ENCODE assay signal across 1 cellular context in the genomic region with DNA sequence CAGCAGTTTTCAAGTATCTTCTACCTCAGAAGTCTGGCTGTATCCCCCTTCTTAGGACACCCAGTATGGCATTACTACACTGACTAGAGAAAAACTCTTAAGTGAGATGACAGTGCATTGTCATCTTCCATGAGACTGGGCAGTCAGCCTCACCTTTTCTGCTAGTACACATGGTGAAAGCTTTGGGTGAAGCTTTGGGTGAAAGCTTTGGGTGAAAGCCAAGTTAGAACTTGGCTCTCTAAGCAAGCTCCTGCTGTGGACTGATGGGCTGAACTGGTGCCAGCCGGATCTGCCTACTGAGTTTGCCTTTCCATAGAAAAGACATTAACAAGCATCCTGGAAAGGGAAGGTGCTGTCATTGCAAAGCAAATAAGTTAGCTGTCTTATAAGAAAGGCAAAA.
TF ChIP-seq lines count a peak whose summit lies in the region.

No MANE protein-coding gene starts in this region.

TF ChIP-seq in H1, 55 proteins besides CTCF, POLR2A, EP300 and RAD21 (continued from another document):
- TF ChIP-seq, protein P1, sequence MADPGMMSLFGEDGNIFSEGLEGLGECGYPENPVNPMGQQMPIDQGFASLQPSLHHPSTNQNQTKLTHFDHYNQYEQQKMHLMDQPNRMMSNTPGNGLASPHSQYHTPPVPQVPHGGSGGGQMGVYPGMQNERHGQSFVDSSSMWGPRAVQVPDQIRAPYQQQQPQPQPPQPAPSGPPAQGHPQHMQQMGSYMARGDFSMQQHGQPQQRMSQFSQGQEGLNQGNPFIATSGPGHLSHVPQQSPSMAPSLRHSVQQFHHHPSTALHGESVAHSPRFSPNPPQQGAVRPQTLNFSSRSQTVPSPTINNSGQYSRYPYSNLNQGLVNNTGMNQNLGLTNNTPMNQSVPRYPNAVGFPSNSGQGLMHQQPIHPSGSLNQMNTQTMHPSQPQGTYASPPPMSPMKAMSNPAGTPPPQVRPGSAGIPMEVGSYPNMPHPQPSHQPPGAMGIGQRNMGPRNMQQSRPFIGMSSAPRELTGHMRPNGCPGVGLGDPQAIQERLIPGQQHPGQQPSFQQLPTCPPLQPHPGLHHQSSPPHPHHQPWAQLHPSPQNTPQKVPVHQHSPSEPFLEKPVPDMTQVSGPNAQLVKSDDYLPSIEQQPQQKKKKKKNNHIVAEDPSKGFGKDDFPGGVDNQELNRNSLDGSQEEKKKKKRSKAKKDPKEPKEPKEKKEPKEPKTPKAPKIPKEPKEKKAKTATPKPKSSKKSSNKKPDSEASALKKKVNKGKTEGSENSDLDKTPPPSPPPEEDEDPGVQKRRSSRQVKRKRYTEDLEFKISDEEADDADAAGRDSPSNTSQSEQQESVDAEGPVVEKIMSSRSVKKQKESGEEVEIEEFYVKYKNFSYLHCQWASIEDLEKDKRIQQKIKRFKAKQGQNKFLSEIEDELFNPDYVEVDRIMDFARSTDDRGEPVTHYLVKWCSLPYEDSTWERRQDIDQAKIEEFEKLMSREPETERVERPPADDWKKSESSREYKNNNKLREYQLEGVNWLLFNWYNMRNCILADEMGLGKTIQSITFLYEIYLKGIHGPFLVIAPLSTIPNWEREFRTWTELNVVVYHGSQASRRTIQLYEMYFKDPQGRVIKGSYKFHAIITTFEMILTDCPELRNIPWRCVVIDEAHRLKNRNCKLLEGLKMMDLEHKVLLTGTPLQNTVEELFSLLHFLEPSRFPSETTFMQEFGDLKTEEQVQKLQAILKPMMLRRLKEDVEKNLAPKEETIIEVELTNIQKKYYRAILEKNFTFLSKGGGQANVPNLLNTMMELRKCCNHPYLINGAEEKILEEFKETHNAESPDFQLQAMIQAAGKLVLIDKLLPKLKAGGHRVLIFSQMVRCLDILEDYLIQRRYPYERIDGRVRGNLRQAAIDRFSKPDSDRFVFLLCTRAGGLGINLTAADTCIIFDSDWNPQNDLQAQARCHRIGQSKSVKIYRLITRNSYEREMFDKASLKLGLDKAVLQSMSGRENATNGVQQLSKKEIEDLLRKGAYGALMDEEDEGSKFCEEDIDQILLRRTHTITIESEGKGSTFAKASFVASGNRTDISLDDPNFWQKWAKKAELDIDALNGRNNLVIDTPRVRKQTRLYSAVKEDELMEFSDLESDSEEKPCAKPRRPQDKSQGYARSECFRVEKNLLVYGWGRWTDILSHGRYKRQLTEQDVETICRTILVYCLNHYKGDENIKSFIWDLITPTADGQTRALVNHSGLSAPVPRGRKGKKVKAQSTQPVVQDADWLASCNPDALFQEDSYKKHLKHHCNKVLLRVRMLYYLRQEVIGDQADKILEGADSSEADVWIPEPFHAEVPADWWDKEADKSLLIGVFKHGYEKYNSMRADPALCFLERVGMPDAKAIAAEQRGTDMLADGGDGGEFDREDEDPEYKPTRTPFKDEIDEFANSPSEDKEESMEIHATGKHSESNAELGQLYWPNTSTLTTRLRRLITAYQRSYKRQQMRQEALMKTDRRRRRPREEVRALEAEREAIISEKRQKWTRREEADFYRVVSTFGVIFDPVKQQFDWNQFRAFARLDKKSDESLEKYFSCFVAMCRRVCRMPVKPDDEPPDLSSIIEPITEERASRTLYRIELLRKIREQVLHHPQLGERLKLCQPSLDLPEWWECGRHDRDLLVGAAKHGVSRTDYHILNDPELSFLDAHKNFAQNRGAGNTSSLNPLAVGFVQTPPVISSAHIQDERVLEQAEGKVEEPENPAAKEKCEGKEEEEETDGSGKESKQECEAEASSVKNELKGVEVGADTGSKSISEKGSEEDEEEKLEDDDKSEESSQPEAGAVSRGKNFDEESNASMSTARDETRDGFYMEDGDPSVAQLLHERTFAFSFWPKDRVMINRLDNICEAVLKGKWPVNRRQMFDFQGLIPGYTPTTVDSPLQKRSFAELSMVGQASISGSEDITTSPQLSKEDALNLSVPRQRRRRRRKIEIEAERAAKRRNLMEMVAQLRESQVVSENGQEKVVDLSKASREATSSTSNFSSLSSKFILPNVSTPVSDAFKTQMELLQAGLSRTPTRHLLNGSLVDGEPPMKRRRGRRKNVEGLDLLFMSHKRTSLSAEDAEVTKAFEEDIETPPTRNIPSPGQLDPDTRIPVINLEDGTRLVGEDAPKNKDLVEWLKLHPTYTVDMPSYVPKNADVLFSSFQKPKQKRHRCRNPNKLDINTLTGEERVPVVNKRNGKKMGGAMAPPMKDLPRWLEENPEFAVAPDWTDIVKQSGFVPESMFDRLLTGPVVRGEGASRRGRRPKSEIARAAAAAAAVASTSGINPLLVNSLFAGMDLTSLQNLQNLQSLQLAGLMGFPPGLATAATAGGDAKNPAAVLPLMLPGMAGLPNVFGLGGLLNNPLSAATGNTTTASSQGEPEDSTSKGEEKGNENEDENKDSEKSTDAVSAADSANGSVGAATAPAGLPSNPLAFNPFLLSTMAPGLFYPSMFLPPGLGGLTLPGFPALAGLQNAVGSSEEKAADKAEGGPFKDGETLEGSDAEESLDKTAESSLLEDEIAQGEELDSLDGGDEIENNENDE (IDR thresholded peaks at IDR 0.05; ENCODE audit: insufficient replicate concordance, low read length): no peak
- TF ChIP-seq HDAC2 (IDR thresholded peaks at IDR 0.05; ENCODE audit: borderline replicate concordance in 1 of 2, low read depth in 2 of 2, low read length in 2 of 2): no peak
- peak; percentile 20 for TF ChIP-seq NANOG (IDR thresholded peaks at IDR 0.05; ENCODE audit: insufficient read depth, low read depth, low read length, poor library complexity, severe bottlenecking)
- TF ChIP-seq MAFK (IDR thresholded peaks at IDR 0.05; ENCODE audit: low read depth, low read length): no peak
- no peak for TF ChIP-seq SP2 (IDR thresholded peaks at IDR 0.05; ENCODE audit: low read length)
- TF ChIP-seq SP4 (IDR thresholded peaks at IDR 0.05; ENCODE audit: low read length): no peak
- TF ChIP-seq, protein P2, sequence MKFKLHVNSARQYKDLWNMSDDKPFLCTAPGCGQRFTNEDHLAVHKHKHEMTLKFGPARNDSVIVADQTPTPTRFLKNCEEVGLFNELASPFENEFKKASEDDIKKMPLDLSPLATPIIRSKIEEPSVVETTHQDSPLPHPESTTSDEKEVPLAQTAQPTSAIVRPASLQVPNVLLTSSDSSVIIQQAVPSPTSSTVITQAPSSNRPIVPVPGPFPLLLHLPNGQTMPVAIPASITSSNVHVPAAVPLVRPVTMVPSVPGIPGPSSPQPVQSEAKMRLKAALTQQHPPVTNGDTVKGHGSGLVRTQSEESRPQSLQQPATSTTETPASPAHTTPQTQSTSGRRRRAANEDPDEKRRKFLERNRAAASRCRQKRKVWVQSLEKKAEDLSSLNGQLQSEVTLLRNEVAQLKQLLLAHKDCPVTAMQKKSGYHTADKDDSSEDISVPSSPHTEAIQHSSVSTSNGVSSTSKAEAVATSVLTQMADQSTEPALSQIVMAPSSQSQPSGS (IDR thresholded peaks at IDR 0.05; ENCODE audit: low read length): no peak
